14 cellular contexts compared by ENCODE assay signal in genomic region chr7:128682125-128682524, GRCh38.
"Had no signal": no experiment of that assay in that cellular context is flagged by ENCODE, and none has a peak within 500 bp of the region (broad histone marks: within the 10 kb centered on the region; RNA-seq: fewer than 3 reads in every experiment).

No MANE protein-coding gene starts in this region.

- ATAC-seq: activated T-cell treated with anti-CD3 and anti-CD28 coated beads, Interleukin-2, amount 50 U/mL, for 72 hours; left lobe of liver; stimulated activated effector memory CD8-positive, alpha-beta T cell treated with anti-CD3 and anti-CD28 coated beads, Interleukin-12 subunit alpha, Interleukin-12 subunit beta, amount 100 ng/mL, for 72 hours; WTC11 had no signal

- DNase-seq: activated CD4-positive, alpha-beta T cell treated with anti-CD3 and anti-CD28 coated beads, Interleukin-2, amount 10 ng/mL, durations not matched to agents 24 days and 14 days; activated CD8-positive, alpha-beta memory T cell treated with anti-CD3 and anti-CD28 coated beads, Interleukin-2, amount 50 U/mL, for 48 hours; activated gamma-delta T cell; activated T-cell treated with anti-CD3 and anti-CD28 coated beads, Interleukin-2, amount 50 U/mL, for 72 hours; amniotic stem cell; colonic mucosa; hippocampal formation; mammary epithelial cell; naive B cell; stimulated activated CD4-positive, alpha-beta T cell treated with anti-CD3 and anti-CD28 coated beads, Interleukin-2, amount 100 ng/mL, for 24 hours; thyroid gland had no signal
